In the genomic region with DNA sequence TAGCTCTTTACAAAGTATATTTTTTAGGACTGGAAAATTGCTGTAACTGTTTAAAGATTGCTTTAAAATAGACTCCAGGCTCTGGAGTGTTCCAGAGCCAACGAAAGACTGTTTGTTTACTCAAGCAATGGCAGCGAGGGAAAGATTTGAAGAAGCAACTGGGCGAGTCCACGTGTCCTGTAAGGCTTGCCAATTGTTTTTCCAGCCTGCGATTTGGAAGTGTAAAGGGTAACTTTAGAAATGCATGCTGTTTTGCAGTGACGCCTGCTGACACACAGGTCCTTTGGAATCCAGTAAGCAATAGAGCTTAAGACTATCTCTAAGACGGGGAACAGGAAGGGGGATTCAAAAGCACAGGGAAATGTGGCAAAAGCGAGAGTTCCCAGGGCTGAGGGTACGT, we compare ENCODE assay signal across 11 cellular contexts. TPM values are rescaled to one million over a fixed set of nuclear protein-coding genes. Genes with fewer than 3 reads are reported as not detected.
DNase-seq lines count a peak whose midpoint lies in the region; ATAC-seq and TF ChIP-seq lines count a peak whose summit lies in the region.
"Had no signal": no experiment of that assay in that cellular context is flagged by ENCODE, and none has a peak within 500 bp of the region (broad histone marks: within the 10 kb centered on the region; RNA-seq: fewer than 3 reads in every experiment).

No MANE protein-coding gene starts in this region.

- H3K27me3 ChIP-seq in smooth muscle cell (ENCODE audit: low read depth): peaks cover 9% of the 10 kb centered on the region
- H3K27me3 ChIP-seq in dorsolateral prefrontal cortex: peaks cover 0 to 14% (median 0%) of the 10 kb centered on the region in 45 donors

- H3K4me3 ChIP-seq in coronary artery: no peak overlapping the region
- no peak overlapping the region for H3K4me3 ChIP-seq in smooth muscle cell
- H3K4me3 ChIP-seq in dorsolateral prefrontal cortex: peak overlapping the region in 3 of 59 donors; percentile 8 to 28 (median 18)

- H3K36me3 ChIP-seq in smooth muscle cell (ENCODE audit: low read depth): no peaks in the 10 kb centered on the region

- H3K79me2 ChIP-seq in smooth muscle cell (ENCODE audit: low read depth): no peaks in the 10 kb centered on the region

- no peaks in the 10 kb centered on the region for H4K20me1 ChIP-seq in smooth muscle cell (ENCODE audit: low read depth)

- 29% methylated on average over 9 of the region's 9 CpGs for WGBS in smooth muscle cell (ENCODE audit: low lambda C conversion rate)

- H3K27ac ChIP-seq in coronary artery (peak overlapping the region; percentile 69 to 84), smooth muscle cell (ENCODE audit: low read depth) (no peak overlapping the region), dorsolateral prefrontal cortex (peak overlapping the region in 6 of 59 donors; percentile 2 to 50 (median 20))

- H3K9ac ChIP-seq in smooth muscle cell (ENCODE audit: low read depth): no peak overlapping the region

- ATAC-seq in GM21447 (IDR thresholded peaks at IDR 0.05; ENCODE audit: unreplicated experiment) (no peak), HG02642 (IDR thresholded peaks at IDR 0.05; ENCODE audit: poor library complexity, unreplicated experiment) (no peak)
- ATAC-seq: stimulated activated naive B cell treated with anti-CD40 and anti-IgM and Interleukin-4, amounts not matched to agents 10 μg/mL and 1 μg/mL and 100 μg/mL, for 72 hours had no signal

- peak overlapping the region; percentile 43 for H3K4me2 ChIP-seq in smooth muscle cell

- H2AFZ ChIP-seq in smooth muscle cell (ENCODE audit: low read depth): peak overlapping the region; percentile 41

- H3K9me3 ChIP-seq in smooth muscle cell (replicated peaks; ENCODE audit: low read depth): no peaks in the 10 kb centered on the region

- TF ChIP-seq CTCF in coronary artery (IDR thresholded peaks at IDR 0.05) (no peak), smooth muscle cell (IDR thresholded peaks at IDR 0.05; ENCODE audit: borderline replicate concordance, insufficient read depth, poor library complexity, severe bottlenecking) (no peak), dorsolateral prefrontal cortex (IDR thresholded peaks at IDR 0.05 in 54 of 56, conservative IDR thresholded peaks at IDR 0.05 in 2 of 56; ENCODE audit: low read depth in 1 of 56, partially characterized antibody in 56 of 56) (no peak)

- DNase-seq in LHCN-M2 (ENCODE audit: low read depth) (peak; percentile 48), coronary artery (ENCODE audit: low spot score) (no peak), left kidney (ENCODE audit: low read depth, low spot score) (peak; percentile 72), smooth muscle cell (lab: John Stamatoyannopoulos, UW; ENCODE audit: unreplicated experiment) (no peak), HuH-7.5 (ENCODE audit: low spot score) (no peak), dorsolateral prefrontal cortex (no peak)
- DNase-seq: activated CD8-positive, alpha-beta memory T cell treated with anti-CD3 and anti-CD28 coated beads, Interleukin-2, amount 50 U/mL, for 48 hours; stimulated activated naive B cell treated with anti-CD40 and anti-IgM and Interleukin-4, amounts not matched to agents 10 μg/mL and 1 μg/mL and 100 μg/mL, for 72 hours; T-helper 1 cell had no signal

- H3K4me1 ChIP-seq in smooth muscle cell (ENCODE audit: low read depth): peaks cover 13% of the 10 kb centered on the region

- intact Hi-C loops in dorsolateral prefrontal cortex (cut with DNase I): no loop called here

- H3F3A ChIP-seq in smooth muscle cell (ENCODE audit: low read depth): no peaks in the 10 kb centered on the region

RNA-seq across cellular contexts. Expression of a gene that starts 55.8 kb away (rescaled TPM):
- 7.4 and 11.3 TPM in 2 replicates for total RNA-seq in LHCN-M2 (2014; rRNA removed)
- 14.2 TPM for polyA plus RNA-seq in LHCN-M2 (2012)
- 2.1 and 7.6 TPM in 2 replicates for total RNA-seq in smooth muscle cell
- polyA plus RNA-seq in smooth muscle cell: 2.8 and 6.6 TPM in 2 replicates
- total RNA-seq in dorsolateral prefrontal cortex: 10 to 100 TPM; 27.0 to 73.4 (median 48.0) TPM

Comparison
In these comparisons a context has a peak if more than half of its experiments do, and no peak if none do; other contexts are left out.
1. DNase-seq: peak in LHCN-M2 (single experiment) and left kidney (single experiment); none in coronary artery (single experiment), smooth muscle cell (single experiment), HuH-7.5 (single experiment) and dorsolateral prefrontal cortex (0 of 10).